27 cellular contexts compared by ENCODE assay signal in the genomic region with DNA sequence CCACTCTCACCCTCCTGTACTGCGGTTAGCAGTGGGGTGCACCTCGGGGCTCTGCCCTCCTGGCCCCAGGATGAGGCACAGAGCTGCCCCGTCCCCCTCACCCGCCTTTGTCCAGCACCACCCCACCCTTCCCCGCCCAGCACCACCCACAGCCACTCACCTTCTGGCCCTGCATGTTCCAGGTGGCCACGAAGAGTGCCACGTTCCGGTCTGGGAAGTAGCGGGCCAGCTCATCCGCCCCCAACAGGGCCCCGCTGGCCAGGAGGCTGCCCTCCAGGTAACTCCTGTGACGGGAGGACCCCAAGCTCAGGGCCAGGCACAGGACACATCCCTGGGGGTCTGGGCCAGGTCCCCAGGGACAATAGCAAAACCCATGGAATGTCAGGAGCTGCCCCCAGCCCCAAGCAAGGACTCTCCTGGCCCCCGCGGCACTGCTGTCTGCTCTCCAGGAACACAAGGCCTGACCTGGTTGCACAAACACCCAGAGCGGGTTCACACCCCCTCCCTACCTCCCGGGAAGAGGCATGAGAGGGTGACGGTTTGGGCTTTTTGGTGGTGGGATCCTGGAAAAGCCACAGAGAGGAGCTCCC.
"Had no signal": no experiment of that assay in that cellular context is flagged by ENCODE, and none has a peak within 500 bp of the region (broad histone marks: within the 10 kb centered on the region; RNA-seq: fewer than 3 reads in every experiment).

No MANE protein-coding gene starts in this region.

- ATAC-seq: naive thymus-derived CD4-positive, alpha-beta T cell; natural killer cell; psoas muscle; right cardiac atrium; right lobe of liver; stimulated activated memory B cell treated with anti-CD40 and anti-IgM and Interleukin-4, amounts not matched to agents 10 μg/mL and 1 μg/mL and 100 μg/mL, for 72 hours; stimulated activated naive CD8-positive, alpha-beta T cell treated with anti-CD3 and anti-CD28 coated beads, Interleukin-15, amount 100 ng/mL, for 72 hours had no signal

- H3K4me3 ChIP-seq: neural progenitor cell, ovary, psoas muscle, right lobe of liver, skin epidermis, smooth muscle cell, spleen, suprapubic skin, testis, tibial artery, transverse colon, vagina had no signal

- H3K27ac ChIP-seq: neural progenitor cell, ovary, parathyroid adenoma, psoas muscle, right lobe of liver, skin epidermis, spleen, suprapubic skin, testis, tibial artery, transverse colon, vagina had no signal

- H3K4me1 ChIP-seq: parathyroid adenoma had no signal

- H3K36me3 ChIP-seq: neural progenitor cell, ovary, transverse colon had no signal

- H3K9me3 ChIP-seq: ovary, psoas muscle, right lobe of liver, spleen, suprapubic skin, testis, tibial artery, transverse colon, vagina had no signal

- DNase-seq: naive thymus-derived CD4-positive, alpha-beta T cell; natural killer cell; occipital lobe; psoas muscle; right lobe of liver; spleen; stimulated activated CD4-positive, alpha-beta T cell treated with anti-CD3 and anti-CD28 coated beads, Interleukin-12 subunit alpha, Interleukin-12 subunit beta, amount 100 ng/mL, for 4 hours; stimulated activated CD4-positive, alpha-beta T cell treated with anti-CD3 and anti-CD28 coated beads, Interleukin-1b, Interleukin-23, amount 100 ng/mL, for 48 hours; stimulated activated CD4-positive, alpha-beta T cell treated with anti-CD3 and anti-CD28 coated beads, Interleukin-4, amount 100 ng/mL, for 1 hour; stimulated activated CD4-positive, alpha-beta T cell treated with anti-CD3 and anti-CD28 coated beads, Interleukin-4, amount 100 ng/mL, for 4 hours; stimulated activated CD8-positive, alpha-beta memory T cell treated with anti-CD3 and anti-CD28 coated beads, Interleukin-4, amount 100 ng/mL, for 48 hours; stimulated activated naive CD4-positive, alpha-beta T cell treated with Interleukin-2 at 50 U/mL for 16 hours; stimulated activated naive CD8-positive, alpha-beta T cell treated with anti-CD3 and anti-CD28 coated beads, Interleukin-15, amount 100 ng/mL, for 72 hours; substantia nigra; testis; tibial artery; transverse colon had no signal

- FAIRE-seq: urothelium cell line had no signal

- H3K27me3 ChIP-seq: neural progenitor cell, ovary, right lobe of liver, suprapubic skin, testis, tibial artery, transverse colon, vagina had no signal
